ENCODE assay signal across 1 cellular context in the genomic region with DNA sequence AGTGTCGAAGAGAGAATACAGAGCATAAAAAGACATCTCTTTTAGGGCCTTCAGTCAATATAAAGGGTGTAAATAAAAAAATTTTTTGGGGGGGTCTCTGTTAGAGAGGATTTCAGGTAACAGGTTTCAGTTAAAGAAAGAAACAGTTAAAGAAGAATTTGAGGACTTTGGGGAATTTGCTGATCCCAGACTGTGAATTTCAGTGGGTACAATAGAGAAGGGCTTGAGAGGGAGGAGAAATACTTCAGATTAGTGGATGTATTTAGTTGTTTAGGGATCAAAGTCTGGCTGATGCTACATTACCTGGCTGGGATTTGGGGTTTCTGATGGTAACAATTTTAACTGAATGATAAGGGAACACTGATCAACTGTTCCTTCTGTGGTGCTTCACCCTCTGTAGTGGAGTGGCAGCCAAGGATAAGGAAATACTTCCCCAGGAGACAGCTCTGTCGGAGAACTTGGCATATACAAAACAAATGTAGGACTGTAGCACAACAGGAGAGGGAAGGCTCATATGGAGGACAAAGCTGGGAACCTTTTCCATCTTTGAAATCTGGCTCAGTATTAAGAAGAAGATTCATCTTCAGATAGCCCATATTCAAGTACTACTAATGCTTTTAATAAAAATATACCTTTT.
TF ChIP-seq lines count a peak whose summit lies in the region.

No MANE protein-coding gene starts in this region.

TF ChIP-seq in GM12878, 131 proteins besides CTCF, POLR2A, EP300 and RAD21:
- 0 out of 2 replicates have a peak, but pooled peaks have one; percentile 5 for TF ChIP-seq SMC3 (IDR thresholded peaks at IDR 0.05; ENCODE audit: borderline replicate concordance, low read length)
- TF ChIP-seq, protein P1, sequence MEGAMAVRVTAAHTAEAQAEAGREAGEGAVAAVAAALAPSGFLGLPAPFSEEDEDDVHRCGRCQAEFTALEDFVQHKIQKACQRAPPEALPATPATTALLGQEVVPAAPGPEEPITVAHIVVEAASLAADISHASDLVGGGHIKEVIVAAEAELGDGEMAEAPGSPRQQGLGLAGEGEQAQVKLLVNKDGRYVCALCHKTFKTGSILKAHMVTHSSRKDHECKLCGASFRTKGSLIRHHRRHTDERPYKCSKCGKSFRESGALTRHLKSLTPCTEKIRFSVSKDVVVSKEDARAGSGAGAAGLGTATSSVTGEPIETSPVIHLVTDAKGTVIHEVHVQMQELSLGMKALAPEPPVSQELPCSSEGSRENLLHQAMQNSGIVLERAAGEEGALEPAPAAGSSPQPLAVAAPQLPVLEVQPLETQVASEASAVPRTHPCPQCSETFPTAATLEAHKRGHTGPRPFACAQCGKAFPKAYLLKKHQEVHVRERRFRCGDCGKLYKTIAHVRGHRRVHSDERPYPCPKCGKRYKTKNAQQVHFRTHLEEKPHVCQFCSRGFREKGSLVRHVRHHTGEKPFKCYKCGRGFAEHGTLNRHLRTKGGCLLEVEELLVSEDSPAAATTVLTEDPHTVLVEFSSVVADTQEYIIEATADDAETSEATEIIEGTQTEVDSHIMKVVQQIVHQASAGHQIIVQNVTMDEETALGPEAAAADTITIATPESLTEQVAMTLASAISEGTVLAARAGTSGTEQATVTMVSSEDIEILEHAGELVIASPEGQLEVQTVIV (IDR thresholded peaks at IDR 0.05; ENCODE audit: borderline replicate concordance, partially characterized antibody), result no peak
